Comparison of ENCODE assay signal across 9 cellular contexts in genomic region chr6:136326038-136326561, GRCh38. TPM values are rescaled to one million over a fixed set of nuclear protein-coding genes. Genes with fewer than 3 reads are reported as not detected.
DNase-seq lines count a peak whose midpoint lies in the region; ATAC-seq and TF ChIP-seq lines count a peak whose summit lies in the region.
"Had no signal": no experiment of that assay in that cellular context is flagged by ENCODE, and none has a peak within 500 bp of the region (broad histone marks: within the 10 kb centered on the region; RNA-seq: fewer than 3 reads in every experiment).

No MANE protein-coding gene starts in this region.

- peak overlapping the region; percentile 3; the same call in 1 of the 2 replicates for H3K4me3 ChIP-seq in WERI-Rb-1 (ENCODE audit: low read depth, low read length)
- H3K4me3 ChIP-seq: SK-N-MC had no signal

- ATAC-seq in GM21447 (IDR thresholded peaks at IDR 0.05; ENCODE audit: unreplicated experiment) = no peak

- H3K27me3 ChIP-seq in WERI-Rb-1 (ENCODE audit: insufficient read depth, low read depth, severe bottlenecking) = no peaks in the 10 kb centered on the region

- H3K9me3 ChIP-seq in WERI-Rb-1 (ENCODE audit: severe bottlenecking) = no peaks in the 10 kb centered on the region

- no peak for TF ChIP-seq CTCF in WERI-Rb-1 (IDR thresholded peaks at IDR 0.05; ENCODE audit: low read depth, low read length)
- TF ChIP-seq CTCF in glutamatergic neuron (IDR thresholded peaks at IDR 0.05; ENCODE audit: partially characterized antibody, unreplicated experiment) = no peak

- peak overlapping the region; percentile 87 for H3K27ac ChIP-seq in WERI-Rb-1
- H3K27ac ChIP-seq: SK-N-MC had no signal

- H3K27ac Mint-ChIP-seq in glutamatergic neuron (ENCODE audit: unreplicated experiment) = no peak overlapping the region

- no peak overlapping the region for H3K4me3 Mint-ChIP-seq in glutamatergic neuron (ENCODE audit: unreplicated experiment)

- H3K4me1 Mint-ChIP-seq in glutamatergic neuron (ENCODE audit: low read depth, unreplicated experiment) = peaks cover 4% of the 10 kb centered on the region

- peak; percentile 94 for DNase-seq in DMS153 (lab: John Stamatoyannopoulos, UW)
- peak; percentile 24 to 25 for DNase-seq in NCI-H1930 (lab: John Stamatoyannopoulos, UW)
- DNase-seq in WERI-Rb-1 = peak; percentile 79
- peak; percentile 25 for DNase-seq in glutamatergic neuron
- DNase-seq in HuH-7 (ENCODE audit: low spot score) = no peak
- no peak for DNase-seq in activated CD4-positive, alpha-beta T cell treated with anti-CD3 and anti-CD28 coated beads for 1 hour
- DNase-seq in hepatic stellate cell (ENCODE audit: low spot score) = no peak

- peaks cover 3% of the 10 kb centered on the region for H3K27me3 Mint-ChIP-seq in glutamatergic neuron (ENCODE audit: unreplicated experiment)

- no peaks in the 10 kb centered on the region for H3K36me3 Mint-ChIP-seq in glutamatergic neuron (ENCODE audit: unreplicated experiment)

- no peaks in the 10 kb centered on the region for H3K9me3 Mint-ChIP-seq in glutamatergic neuron (ENCODE audit: unreplicated experiment)

- no peaks in the 10 kb centered on the region for H3K36me3 ChIP-seq in WERI-Rb-1

RNA-seq across cellular contexts. Expression of gene BCLAF1, which starts 36.5 kb away (rescaled TPM):
- 179 TPM for total RNA-seq in glutamatergic neuron (ENCODE audit: unreplicated experiment)

Comparison
In these comparisons a context has a peak if more than half of its experiments do, and no peak if none do; other contexts are left out.
1. DNase-seq: peak in DMS153 (single experiment), NCI-H1930 (2 of 2), WERI-Rb-1 (single experiment) and glutamatergic neuron (single experiment); none in HuH-7 (single experiment), activated CD4-positive, alpha-beta T cell treated with anti-CD3 and anti-CD28 coated beads for 1 hour (single experiment) and hepatic stellate cell (single experiment).